ENCODE assay signal across 10 cellular contexts in the genomic region with DNA sequence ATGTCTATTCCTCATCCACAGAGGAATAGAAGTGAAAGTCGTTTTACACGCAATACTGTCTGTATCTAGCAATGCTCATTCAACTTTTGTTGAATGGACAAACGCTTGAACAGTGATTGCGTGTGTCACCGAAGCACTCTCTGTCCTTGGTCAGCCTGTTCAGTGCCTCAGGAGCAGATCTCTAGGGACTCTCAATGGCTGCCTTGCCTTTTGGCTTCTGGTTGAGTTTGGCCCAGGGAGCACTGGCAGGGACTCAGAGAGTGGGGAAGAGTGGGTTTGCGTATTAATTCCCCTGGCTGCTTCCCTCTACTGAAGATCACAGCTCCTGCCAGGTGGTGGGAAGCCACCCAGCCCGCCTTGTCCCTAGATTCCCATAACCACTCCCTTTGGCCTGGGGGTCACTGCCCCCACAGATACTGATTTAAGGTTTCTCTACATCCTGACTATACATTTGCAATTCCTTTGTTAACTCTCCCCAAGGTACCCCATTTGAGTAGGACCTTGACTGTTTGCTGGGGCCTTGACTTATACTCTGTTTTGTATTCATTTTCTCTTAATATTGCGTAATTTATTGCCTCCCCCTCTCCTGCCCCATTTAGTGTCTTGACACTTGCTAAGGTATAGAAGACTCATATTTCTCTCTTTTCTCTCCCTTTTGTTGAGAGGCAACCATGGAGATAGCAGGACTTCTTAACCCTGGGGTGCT.
DNase-seq lines count a peak whose midpoint lies in the region; ATAC-seq, FAIRE-seq and TF ChIP-seq lines count a peak whose summit lies in the region.
"Had no signal": no experiment of that assay in that cellular context is flagged by ENCODE, and none has a peak within 500 bp of the region (broad histone marks: within the 10 kb centered on the region; RNA-seq: fewer than 3 reads in every experiment).

No MANE protein-coding gene starts in this region.

- H3K4me3 Mint-ChIP-seq in activated T-helper 17 cell treated with anti-CD3 and anti-CD28 coated beads, Interleukin-2, amount 50 U/mL, for 72 hours = peak overlapping the region; percentile 12
- peak overlapping the region; percentile 58 to 82 for H3K4me3 Mint-ChIP-seq in stimulated activated naive B cell treated with anti-CD40 and anti-IgM and Interleukin-4, amounts not matched to agents 10 μg/mL and 1 μg/mL and 100 μg/mL, for 72 hours

- H3K4me3 ChIP-seq in SK-N-SH (ENCODE audit: low read depth in 2 of 2, low read length in 1 of 2) (no peak overlapping the region), keratinocyte (ENCODE audit: control insufficient read depth in 2 of 3, extremely low read depth in 1 of 3, insufficient read depth in 2 of 3, low read depth in 1 of 3, low read length in 3 of 3) (peak overlapping the region in 1 of 3 experiments; percentile 52), upper lobe of right lung (no peak overlapping the region)
- H3K4me3 ChIP-seq: mucosa of descending colon had no signal

- no peaks in the 10 kb centered on the region for H3K36me3 Mint-ChIP-seq in activated T-helper 17 cell treated with anti-CD3 and anti-CD28 coated beads, Interleukin-2, amount 50 U/mL, for 72 hours (ENCODE audit: low read depth)
- no peaks in the 10 kb centered on the region for H3K36me3 Mint-ChIP-seq in stimulated activated naive B cell treated with anti-CD40 and anti-IgM and Interleukin-4, amounts not matched to agents 10 μg/mL and 1 μg/mL and 100 μg/mL, for 72 hours

- H3K9me1 ChIP-seq in keratinocyte (ENCODE audit: control insufficient read depth, extremely low read depth, insufficient read depth, low read length) = no peaks in the 10 kb centered on the region

- ATAC-seq in SK-N-SH treated with all-trans-retinoic acid at 6 μM for 48 hours = no peak
- no peak for ATAC-seq in activated T-helper 17 cell treated with anti-CD3 and anti-CD28 coated beads, Interleukin-2, amount 50 U/mL, for 72 hours (replicated peaks)
- no peak for ATAC-seq in stimulated activated naive B cell treated with anti-CD40 and anti-IgM and Interleukin-4, amounts not matched to agents 10 μg/mL and 1 μg/mL and 100 μg/mL, for 72 hours (replicated peaks)
- ATAC-seq in HG03460 (IDR thresholded peaks at IDR 0.05; ENCODE audit: unreplicated experiment) = no peak
- no peak for ATAC-seq in upper lobe of right lung
- ATAC-seq in left lobe of liver = no peak

- 0 out of 2 replicates have a peak overlapping the region, but pooled peaks have one; percentile 14 for H2AFZ ChIP-seq in SK-N-SH (ENCODE audit: low read depth)
- no peak overlapping the region for H2AFZ ChIP-seq in keratinocyte (ENCODE audit: control insufficient read depth, low read length)

- peaks cover 3 to 10% of the 10 kb centered on the region in 2 experiments; a peak in 2 of 4 replicates for H3K4me1 ChIP-seq in SK-N-SH (ENCODE audit: control insufficient read depth in 1 of 2, insufficient read depth in 2 of 2, low read depth in 1 of 2, low read length in 1 of 2)
- H3K4me1 ChIP-seq in keratinocyte (ENCODE audit: control insufficient read depth, extremely low read depth, insufficient read depth, low read length) = peaks cover 22% of the 10 kb centered on the region
- no peaks in the 10 kb centered on the region for H3K4me1 ChIP-seq in upper lobe of right lung

- no peaks in the 10 kb centered on the region for H3K9me2 ChIP-seq in SK-N-SH

- peak overlapping the region; percentile 28 for H3K27ac Mint-ChIP-seq in activated T-helper 17 cell treated with anti-CD3 and anti-CD28 coated beads, Interleukin-2, amount 50 U/mL, for 72 hours
- H3K27ac Mint-ChIP-seq in stimulated activated naive B cell treated with anti-CD40 and anti-IgM and Interleukin-4, amounts not matched to agents 10 μg/mL and 1 μg/mL and 100 μg/mL, for 72 hours = peak overlapping the region; percentile 92

- 94% methylated on average over 8 of the region's 8 CpGs for WGBS in SK-N-SH (ENCODE audit: low lambda C conversion rate)

- H3K9me3 ChIP-seq in SK-N-SH (no peaks in the 10 kb centered on the region), keratinocyte (ENCODE audit: control insufficient read depth, low read depth, low read length) (no peaks in the 10 kb centered on the region), upper lobe of right lung (no peaks in the 10 kb centered on the region)
- H3K9me3 ChIP-seq: mucosa of descending colon had no signal

- peaks cover 6% of the 10 kb centered on the region for H3K4me1 Mint-ChIP-seq in activated T-helper 17 cell treated with anti-CD3 and anti-CD28 coated beads, Interleukin-2, amount 50 U/mL, for 72 hours
- peaks cover 31 to 40% of the 10 kb centered on the region in 2 donors for H3K4me1 Mint-ChIP-seq in stimulated activated naive B cell treated with anti-CD40 and anti-IgM and Interleukin-4, amounts not matched to agents 10 μg/mL and 1 μg/mL and 100 μg/mL, for 72 hours

- POLR2A ChIA-PET in SK-N-SH (lab: Yijun Ruan, JAX) = no interaction called here

- H3K9ac ChIP-seq in SK-N-SH (no peak overlapping the region), keratinocyte (ENCODE audit: control insufficient read depth, extremely low read depth, insufficient read depth, low read length) (no peak overlapping the region)

- H3K9me3 Mint-ChIP-seq in activated T-helper 17 cell treated with anti-CD3 and anti-CD28 coated beads, Interleukin-2, amount 50 U/mL, for 72 hours = no peaks in the 10 kb centered on the region
- no peaks in the 10 kb centered on the region for H3K9me3 Mint-ChIP-seq in stimulated activated naive B cell treated with anti-CD40 and anti-IgM and Interleukin-4, amounts not matched to agents 10 μg/mL and 1 μg/mL and 100 μg/mL, for 72 hours

- TF ChIP-seq CTCF in SK-N-SH (IDR thresholded peaks at IDR 0.05) (no peak), keratinocyte (optimal IDR thresholded peaks at IDR 0.05 in 1 of 3, IDR thresholded peaks at IDR 0.05 in 1 of 3, conservative IDR thresholded peaks at IDR 0.05 in 1 of 3; ENCODE audit: extremely low read depth in 1 of 3, insufficient read depth in 2 of 3, low read length in 3 of 3) (no peak), upper lobe of right lung (IDR thresholded peaks at IDR 0.05) (no peak)

- no peaks in the 10 kb centered on the region for H3F3A ChIP-seq in SK-N-SH (replicated peaks; ENCODE audit: insufficient read depth)

- no peak for TF ChIP-seq EP300 in SK-N-SH (IDR thresholded peaks at IDR 0.05; ENCODE audit: borderline replicate concordance in 1 of 2, low read depth in 1 of 2, low read length in 1 of 2)

- H4K20me1 ChIP-seq in SK-N-SH (ENCODE audit: insufficient read depth) (no peaks in the 10 kb centered on the region), keratinocyte (ENCODE audit: control insufficient read depth, extremely low read depth, insufficient read depth, low read length) (no peaks in the 10 kb centered on the region)

- CTCF ChIA-PET in SK-N-SH (lab: Yijun Ruan, JAX) = interaction anchor here (0.6 to 9.7 kb wide), 36 partner anchors 9 to 1308 kb away, joined by 3 to 151 read pairs (median 4); a partner anchor contains a TSS

- intact Hi-C loops in upper lobe of right lung (cut with DNase I) = loop anchor here (5.0 kb wide), 1 partner anchor 135 kb away; no protein-coding TSS in a partner anchor

- no peak for DNase-seq in SK-N-SH
- DNase-seq in keratinocyte (ENCODE audit: low read depth, low spot score) = no peak
- no peak for DNase-seq in stimulated activated naive B cell treated with anti-CD40 and anti-IgM and Interleukin-4, amounts not matched to agents 10 μg/mL and 1 μg/mL and 100 μg/mL, for 72 hours
- DNase-seq in upper lobe of right lung = no peak
- DNase-seq in left lobe of liver (ENCODE audit: low spot score) = no peak

- H3K79me2 ChIP-seq in SK-N-SH (ENCODE audit: insufficient read depth) = no peaks in the 10 kb centered on the region
- H3K79me2 ChIP-seq in keratinocyte (ENCODE audit: control insufficient read depth, insufficient read depth, low read length) = no peaks in the 10 kb centered on the region

- no peaks in the 10 kb centered on the region for H3K27me3 ChIP-seq in SK-N-SH (ENCODE audit: insufficient read depth)
- H3K27me3 ChIP-seq in keratinocyte (ENCODE audit: control insufficient read depth, extremely low read depth, insufficient read depth, low read length) = no peaks in the 10 kb centered on the region
- H3K27me3 ChIP-seq in upper lobe of right lung = no peaks in the 10 kb centered on the region

- no peak overlapping the region for H3K4me2 ChIP-seq in SK-N-SH
- peak overlapping the region; percentile 66 for H3K4me2 ChIP-seq in keratinocyte (ENCODE audit: control insufficient read depth, extremely low read depth, insufficient read depth, low read depth, low read length)

- no peaks in the 10 kb centered on the region for H3K36me3 ChIP-seq in SK-N-SH (replicated peaks in 1 of 2; ENCODE audit: control insufficient read depth in 1 of 2, insufficient read depth in 2 of 2, low read length in 1 of 2)
- H3K36me3 ChIP-seq in keratinocyte (ENCODE audit: control insufficient read depth in 2 of 2, extremely low read depth in 1 of 2, insufficient read depth in 2 of 2, low read length in 2 of 2) = no peaks in the 10 kb centered on the region
- H3K36me3 ChIP-seq in upper lobe of right lung = no peaks in the 10 kb centered on the region

- H3K27me3 Mint-ChIP-seq in activated T-helper 17 cell treated with anti-CD3 and anti-CD28 coated beads, Interleukin-2, amount 50 U/mL, for 72 hours = no peaks in the 10 kb centered on the region
- no peaks in the 10 kb centered on the region for H3K27me3 Mint-ChIP-seq in stimulated activated naive B cell treated with anti-CD40 and anti-IgM and Interleukin-4, amounts not matched to agents 10 μg/mL and 1 μg/mL and 100 μg/mL, for 72 hours

- no peak for TF ChIP-seq RAD21 in SK-N-SH (IDR thresholded peaks at IDR 0.05; ENCODE audit: low read length)

- H3K27ac ChIP-seq in SK-N-SH (ENCODE audit: low read depth in 2 of 2, low read length in 1 of 2) = no peak overlapping the region
- no peak overlapping the region for H3K27ac ChIP-seq in keratinocyte (ENCODE audit: control insufficient read depth, insufficient read depth, low read length)
- H3K27ac ChIP-seq in upper lobe of right lung = no peak overlapping the region

- dilution Hi-C loops in keratinocyte (cut with MboI; ENCODE audit: extremely low pct_ligation_motif_present, low sequenced_read_pairs) = no loop called here

- FAIRE-seq in keratinocyte (lab: Jason Lieb, UNC) = no peak
- FAIRE-seq: small intestine had no signal

TF ChIP-seq in SK-N-SH, 30 proteins besides CTCF, POLR2A, EP300 and RAD21 (continues in another document):
- TF ChIP-seq MEF2A (IDR thresholded peaks at IDR 0.05; ENCODE audit: borderline replicate concordance, low read depth) (no peak), CHD2 (IDR thresholded peaks at IDR 0.05; ENCODE audit: low read length, partially characterized antibody) (no peak), NRF1 (IDR thresholded peaks at IDR 0.05; ENCODE audit: low read depth, low read length) (no peak), EZH2phosphoT487 (IDR thresholded peaks at IDR 0.05; ENCODE audit: borderline replicate concordance, low read depth) (no peak)

TF ChIP-seq in SK-N-SH treated with all-trans-retinoic acid at 6 μM for 48 hours, 23 proteins besides CTCF, POLR2A, EP300 and RAD21 (continues in another document):
- TF ChIP-seq TCF4 (CRISPR knock-in tag; IDR thresholded peaks at IDR 0.05; ENCODE audit: borderline replicate concordance) (no peak), ISL1 (CRISPR knock-in tag; IDR thresholded peaks at IDR 0.05) (no peak)
